Comparison of ENCODE assay signal across 9 cellular contexts in genomic region chr15:72272997-72273352, GRCh38. TPM values are rescaled to one million over a fixed set of nuclear protein-coding genes. Genes with fewer than 3 reads are reported as not detected.
DNase-seq lines count a peak whose midpoint lies in the region; ATAC-seq and TF ChIP-seq lines count a peak whose summit lies in the region.
"Had no signal": no experiment of that assay in that cellular context is flagged by ENCODE, and none has a peak within 500 bp of the region (broad histone marks: within the 10 kb centered on the region; RNA-seq: fewer than 3 reads in every experiment).

No MANE protein-coding gene starts in this region.

- no peak for TF ChIP-seq CTCF in adrenal gland (IDR thresholded peaks at IDR 0.05)
- no peak for TF ChIP-seq CTCF in left lung (IDR thresholded peaks at IDR 0.05)
- TF ChIP-seq CTCF in tibial artery (IDR thresholded peaks at IDR 0.05) = peak in 1 of 2 experiments; percentile 2

- peaks cover 8% of the 10 kb centered on the region for H3K36me3 Mint-ChIP-seq in activated naive CD4-positive, alpha-beta T cell treated with anti-CD3 and anti-CD28 coated beads for 36 hours (ENCODE audit: low read depth)

- H3K36me3 ChIP-seq in adrenal gland (replicated peaks in 1 of 2) (peaks cover 0 to 5% of the 10 kb centered on the region in 2 donors), left lung (peaks cover 0 to 8% of the 10 kb centered on the region in 2 donors), tibial artery (peaks cover 4 to 30% (median 5%) of the 10 kb centered on the region in 3 donors)

- no peaks in the 10 kb centered on the region for H3K9me3 Mint-ChIP-seq in activated naive CD4-positive, alpha-beta T cell treated with anti-CD3 and anti-CD28 coated beads for 36 hours

- peak overlapping the region; percentile 91 for H3K27ac Mint-ChIP-seq in activated naive CD4-positive, alpha-beta T cell treated with anti-CD3 and anti-CD28 coated beads for 36 hours

- no peaks in the 10 kb centered on the region for H3K27me3 Mint-ChIP-seq in activated naive CD4-positive, alpha-beta T cell treated with anti-CD3 and anti-CD28 coated beads for 36 hours (ENCODE audit: low read depth)

- no peaks in the 10 kb centered on the region for H3K27me3 ChIP-seq in adrenal gland
- H3K27me3 ChIP-seq in left lung = no peaks in the 10 kb centered on the region
- no peaks in the 10 kb centered on the region for H3K27me3 ChIP-seq in tibial artery

- no peak for TF ChIP-seq POLR2A in adrenal gland (IDR thresholded peaks at IDR 0.05)

- peak overlapping the region; percentile 87 for H3K4me3 Mint-ChIP-seq in activated naive CD4-positive, alpha-beta T cell treated with anti-CD3 and anti-CD28 coated beads for 36 hours

- intact Hi-C loops in activated naive CD4-positive, alpha-beta T cell treated with anti-CD3 and anti-CD28 coated beads for 36 hours (cut with micrococcal nuclease) = loop anchor here (1.0 to 5.0 kb wide), 5 partner anchors 9 to 202 kb away; partner anchors contain the start of genes ARIH1, GRAMD2A, MYO9A and PKM
- intact Hi-C loops in adrenal gland (cut with DNase I) (no loop called here), left lung (cut with DNase I) (no loop called here), tibial artery (cut with DNase I; ENCODE audit: low total_unique reads) (loop anchor here (5.0 kb wide), 2 partner anchors 36 to 71 kb away; no protein-coding TSS in a partner anchor)

- no peaks in the 10 kb centered on the region for H3K9me3 ChIP-seq in adrenal gland (replicated peaks in 1 of 3)
- H3K9me3 ChIP-seq in left lung = no peaks in the 10 kb centered on the region
- no peaks in the 10 kb centered on the region for H3K9me3 ChIP-seq in tibial artery

- no peak for ATAC-seq in left lung

- peak overlapping the region in 4 of 5 donors; percentile 18 to 94 (median 74) for H3K27ac ChIP-seq in adrenal gland
- H3K27ac ChIP-seq in left lung = peak overlapping the region; percentile 60 to 88
- peak overlapping the region; percentile 39 to 98 for H3K27ac ChIP-seq in tibial artery

- peak overlapping the region in 2 of 4 donors; percentile 30 to 75 for H3K4me3 ChIP-seq in adrenal gland
- H3K4me3 ChIP-seq in left lung = peak overlapping the region; percentile 33 to 91
- peak overlapping the region; percentile 81 to 98 for H3K4me3 ChIP-seq in tibial artery

- CTCF ChIA-PET in activated naive CD4-positive, alpha-beta T cell treated with anti-CD3 and anti-CD28 coated beads for 36 hours (lab: Charles Lee) = interaction anchor here (0.7 to 1.9 kb wide), 9 partner anchors 9 to 77 kb away, joined by 3 to 7 read pairs (median 4); no protein-coding TSS in a partner anchor

- peaks cover 0 to 30% of the 10 kb centered on the region in 2 donors for H3K4me1 ChIP-seq in adrenal gland (replicated peaks in 1 of 2)
- peaks cover 0 to 29% of the 10 kb centered on the region in 2 donors for H3K4me1 ChIP-seq in left lung
- H3K4me1 ChIP-seq in tibial artery = peaks cover 0 to 27% (median 19%) of the 10 kb centered on the region in 4 donors

- DNase-seq in activated naive CD4-positive, alpha-beta T cell treated with anti-CD3 and anti-CD28 coated beads for 36 hours = no peak
- no peak for DNase-seq in activated naive CD4-positive, alpha-beta T cell treated with Interleukin-2 at 50 U/mL for 16 hours
- DNase-seq in adrenal gland (no peak), left lung (no peak), tibial artery (no peak), NCI-H526 treated with DMSO at 0.1 percent for 48 hours (lab: John Stamatoyannopoulos, UW) (no peak), Kasumi-1 (lab: John Stamatoyannopoulos, UW) (no peak), kidney glomerular epithelial cell (lab: John Stamatoyannopoulos, UW) (no peak)

- H3K4me1 Mint-ChIP-seq in activated naive CD4-positive, alpha-beta T cell treated with anti-CD3 and anti-CD28 coated beads for 36 hours (ENCODE audit: low read depth) = peaks cover 35% of the 10 kb centered on the region

- 45 to 57% (median 52%) methylated on average over 10 of the region's 10 CpGs for WGBS in adrenal gland, 4 donors

RNA-seq across cellular contexts. Expression of gene PARP6, which starts 0.6 kb away (rescaled TPM):
- total RNA-seq in activated naive CD4-positive, alpha-beta T cell treated with anti-CD3 and anti-CD28 coated beads for 36 hours = 10 to 100 TPM; 38.8 to 44.7 TPM
- 10 to 100 TPM; 37.4 to 86.6 (median 66.9) TPM for total RNA-seq in adrenal gland
- 100 to 1,000 TPM in 2 of 3 donors, 10 to 100 TPM in 1; 68.4 to 464 (median 239) TPM for polyA plus RNA-seq in adrenal gland
- 10 to 100 TPM; 60.5 to 64.5 TPM for total RNA-seq in left lung

RNA-seq across cellular contexts. Expression of gene PKM, which starts 42.0 kb away (rescaled TPM):
- total RNA-seq in activated naive CD4-positive, alpha-beta T cell treated with anti-CD3 and anti-CD28 coated beads for 36 hours = 1,000 to 10,000 TPM; 1,794 to 1,797 TPM
- 1,000 to 10,000 TPM in 6 of 8 donors, 100 to 1,000 TPM in 2; 865 to 1,257 (median 1,087) TPM for total RNA-seq in adrenal gland
- 1,000 to 10,000 TPM in 1 of 3 donors, 100 to 1,000 TPM in 2; 520 to 1,308 (median 545) TPM for polyA plus RNA-seq in adrenal gland
- 100 to 1,000 TPM; 596 to 991 TPM for total RNA-seq in left lung

RNA-seq across cellular contexts. Expression of gene CELF6, which starts 47.0 kb away (rescaled TPM):
- under 1 TPM in 1 of 2 experiments, not detected in 1; 0.22 TPM for total RNA-seq in activated naive CD4-positive, alpha-beta T cell treated with anti-CD3 and anti-CD28 coated beads for 36 hours
- 1 to 10 TPM; 1.2 to 4.1 (median 2.4) TPM for total RNA-seq in adrenal gland
- polyA plus RNA-seq in adrenal gland = 10 to 100 TPM in 2 of 3 donors, 1 to 10 TPM in 1; 3.2 to 24.1 (median 12.1) TPM
- total RNA-seq in left lung = 1 to 10 TPM; 1.3 to 2.2 TPM
- total RNA-seq: M059J had no signal

Comparison
In these comparisons a context has a peak if more than half of its experiments do, and no peak if none do; other contexts are left out.
1. intact Hi-C loops: an anchor here in activated naive CD4-positive, alpha-beta T cell treated with anti-CD3 and anti-CD28 coated beads for 36 hours (1.0 to 5.0 kb wide) and tibial artery (5.0 kb wide); none called in adrenal gland and left lung.